ENCODE assay signal across 1 cellular context in the genomic region with DNA sequence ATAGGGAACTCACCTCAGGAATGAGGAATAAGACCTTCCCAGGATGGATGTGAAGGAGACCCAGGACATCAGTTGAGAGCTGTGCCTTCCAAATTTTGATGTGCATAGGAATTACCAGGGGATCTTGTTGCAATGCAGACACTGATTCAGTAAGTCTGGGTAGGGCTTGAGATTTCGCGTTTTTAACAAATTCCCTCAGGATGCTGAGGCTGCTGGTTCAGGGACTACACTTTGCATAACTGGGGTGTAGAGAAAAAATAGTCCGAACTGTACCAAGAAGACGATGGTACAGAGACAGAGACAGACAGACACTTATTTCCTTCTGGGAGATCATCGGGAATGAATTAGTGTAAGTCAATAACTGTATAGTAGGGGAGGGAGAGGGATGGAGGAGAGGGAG.
TF ChIP-seq lines count a peak whose summit lies in the region.

No MANE protein-coding gene starts in this region.

TF ChIP-seq in IMR-90, 13 proteins besides CTCF, POLR2A, EP300 and RAD21:
- no peak for TF ChIP-seq MAZ (IDR thresholded peaks at IDR 0.05; ENCODE audit: borderline replicate concordance, low read depth, low read length)
- TF ChIP-seq MXI1 (IDR thresholded peaks at IDR 0.05; ENCODE audit: borderline replicate concordance, low read depth, low read length) = no peak
- no peak for TF ChIP-seq FOS (IDR thresholded peaks at IDR 0.05; ENCODE audit: low read depth, low read length)
- TF ChIP-seq, protein P1, sequence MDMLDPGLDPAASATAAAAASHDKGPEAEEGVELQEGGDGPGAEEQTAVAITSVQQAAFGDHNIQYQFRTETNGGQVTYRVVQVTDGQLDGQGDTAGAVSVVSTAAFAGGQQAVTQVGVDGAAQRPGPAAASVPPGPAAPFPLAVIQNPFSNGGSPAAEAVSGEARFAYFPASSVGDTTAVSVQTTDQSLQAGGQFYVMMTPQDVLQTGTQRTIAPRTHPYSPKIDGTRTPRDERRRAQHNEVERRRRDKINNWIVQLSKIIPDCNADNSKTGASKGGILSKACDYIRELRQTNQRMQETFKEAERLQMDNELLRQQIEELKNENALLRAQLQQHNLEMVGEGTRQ (IDR thresholded peaks at IDR 0.05; ENCODE audit: low read depth, low read length) = no peak
- TF ChIP-seq RCOR1 (IDR thresholded peaks at IDR 0.05; ENCODE audit: insufficient replicate concordance, low read length) = no peak
- no peak for TF ChIP-seq SMC3 (IDR thresholded peaks at IDR 0.05; ENCODE audit: low read depth, low read length)
